In genomic region chr4:76212851-76213414, GRCh38 we compare ENCODE assay signal across 8 cellular contexts. TPM values are rescaled to one million over a fixed set of nuclear protein-coding genes. Genes with fewer than 3 reads are reported as not detected.
DNase-seq lines count a peak whose midpoint lies in the region; ATAC-seq and TF ChIP-seq lines count a peak whose summit lies in the region.

No MANE protein-coding gene starts in this region.

- H3K27me3 ChIP-seq in CD4-positive, CD25-positive, alpha-beta regulatory T cell (ENCODE audit: control insufficient read depth, insufficient read depth, low read length), result no peaks in the 10 kb centered on the region
- no peaks in the 10 kb centered on the region for H3K27me3 ChIP-seq in mucosa of stomach (ENCODE audit: control insufficient read depth, insufficient read depth, low read length)
- no peaks in the 10 kb centered on the region for H3K27me3 ChIP-seq in tibial artery

- no peaks in the 10 kb centered on the region for H3K36me3 Mint-ChIP-seq in CD4-positive, CD25-positive, alpha-beta regulatory T cell
- no peaks in the 10 kb centered on the region for H3K36me3 Mint-ChIP-seq in activated CD4-positive, alpha-beta T cell treated with anti-CD3 and anti-CD28 coated beads for 36 hours (ENCODE audit: low read depth)
- peaks cover 13% of the 10 kb centered on the region for H3K36me3 Mint-ChIP-seq in effector memory CD8-positive, alpha-beta T cell (ENCODE audit: insufficient read depth)

- no peaks in the 10 kb centered on the region for H3K36me3 ChIP-seq in CD4-positive, CD25-positive, alpha-beta regulatory T cell (ENCODE audit: control insufficient read depth, insufficient read depth, low read length)
- H3K36me3 ChIP-seq in mucosa of stomach (ENCODE audit: control insufficient read depth, insufficient read depth, low read length), result no peaks in the 10 kb centered on the region
- H3K36me3 ChIP-seq in tibial artery, result no peaks in the 10 kb centered on the region

- peak overlapping the region; percentile 77 for H3K9ac ChIP-seq in mucosa of stomach (ENCODE audit: low read length)

- peak overlapping the region; percentile 84 for H3K27ac ChIP-seq in CD4-positive, CD25-positive, alpha-beta regulatory T cell (ENCODE audit: insufficient read depth, low read length, poor library complexity, severe bottlenecking)
- peak overlapping the region; percentile 98 to 99 for H3K27ac ChIP-seq in tibial artery

- H3K27ac Mint-ChIP-seq in CD4-positive, CD25-positive, alpha-beta regulatory T cell, result peak overlapping the region; percentile 89 to 97 (median 96)
- peak overlapping the region; percentile 32 for H3K27ac Mint-ChIP-seq in activated CD4-positive, alpha-beta T cell treated with anti-CD3 and anti-CD28 coated beads for 36 hours
- H3K27ac Mint-ChIP-seq in effector memory CD8-positive, alpha-beta T cell, result peak overlapping the region; percentile 85 to 94

- peak; percentile 32 to 62 (median 57) for DNase-seq in CD4-positive, CD25-positive, alpha-beta regulatory T cell
- peak; percentile 62 for DNase-seq in activated CD4-positive, alpha-beta T cell treated with anti-CD3 and anti-CD28 coated beads for 36 hours
- DNase-seq in effector memory CD8-positive, alpha-beta T cell, result peak; percentile 31 to 41 (median 33)
- DNase-seq in tibial artery, result no peak

- H3K4me3 Mint-ChIP-seq in CD4-positive, CD25-positive, alpha-beta regulatory T cell, result peak overlapping the region; percentile 90 to 94 (median 92)
- peak overlapping the region; percentile 71 for H3K4me3 Mint-ChIP-seq in activated CD4-positive, alpha-beta T cell treated with anti-CD3 and anti-CD28 coated beads for 36 hours
- peak overlapping the region; percentile 78 to 90 for H3K4me3 Mint-ChIP-seq in effector memory CD8-positive, alpha-beta T cell

- CTCF ChIA-PET in activated CD4-positive, alpha-beta T cell treated with anti-CD3 and anti-CD28 coated beads for 36 hours (lab: Charles Lee), result interaction anchor here (0.6 to 0.9 kb wide), 2 partner anchors 13 to 25 kb away, joined by 3 to 4 read pairs; no protein-coding TSS in a partner anchor

- H3K9me3 ChIP-seq in CD4-positive, CD25-positive, alpha-beta regulatory T cell (ENCODE audit: control insufficient read depth in 2 of 2, low read length in 2 of 2), result no peaks in the 10 kb centered on the region
- H3K9me3 ChIP-seq in mucosa of stomach (ENCODE audit: control insufficient read depth, low read length) (no peaks in the 10 kb centered on the region), tibial artery (no peaks in the 10 kb centered on the region)

- no peak for TF ChIP-seq CTCF in tibial artery (IDR thresholded peaks at IDR 0.05)

- peaks cover 20% of the 10 kb centered on the region for H3K4me1 ChIP-seq in CD4-positive, CD25-positive, alpha-beta regulatory T cell (ENCODE audit: control insufficient read depth, insufficient read depth, low read length, poor library complexity, severe bottlenecking)
- peaks cover 57% of the 10 kb centered on the region for H3K4me1 ChIP-seq in mucosa of stomach (ENCODE audit: control insufficient read depth, insufficient read depth, low read length)
- H3K4me1 ChIP-seq in tibial artery, result peaks cover 0 to 65% (median 51%) of the 10 kb centered on the region in 4 donors

- no peaks in the 10 kb centered on the region for H3K9me3 Mint-ChIP-seq in CD4-positive, CD25-positive, alpha-beta regulatory T cell
- H3K9me3 Mint-ChIP-seq in activated CD4-positive, alpha-beta T cell treated with anti-CD3 and anti-CD28 coated beads for 36 hours (ENCODE audit: low read depth), result no peaks in the 10 kb centered on the region
- H3K9me3 Mint-ChIP-seq in effector memory CD8-positive, alpha-beta T cell, result no peaks in the 10 kb centered on the region

- H3K27me3 Mint-ChIP-seq in CD4-positive, CD25-positive, alpha-beta regulatory T cell, result no peaks in the 10 kb centered on the region
- H3K27me3 Mint-ChIP-seq in activated CD4-positive, alpha-beta T cell treated with anti-CD3 and anti-CD28 coated beads for 36 hours, result no peaks in the 10 kb centered on the region
- H3K27me3 Mint-ChIP-seq in effector memory CD8-positive, alpha-beta T cell, result no peaks in the 10 kb centered on the region

- peak; percentile 5 to 11 for ATAC-seq in CD4-positive, CD25-positive, alpha-beta regulatory T cell (ENCODE audit: low read depth in 2 of 2)
- peak; percentile 1 for ATAC-seq in HG03354 (IDR thresholded peaks at IDR 0.05; ENCODE audit: poor library complexity, severe bottlenecking, unreplicated experiment)
- ATAC-seq in activated CD4-positive, alpha-beta T cell treated with anti-CD3 and anti-CD28 coated beads for 36 hours, result peak; percentile 17
- ATAC-seq in effector memory CD8-positive, alpha-beta T cell (replicated peaks), result peak; percentile 23
- no peak for ATAC-seq in HG02588 (IDR thresholded peaks at IDR 0.05; ENCODE audit: unreplicated experiment)
- no peak for ATAC-seq in HG03432 (IDR thresholded peaks at IDR 0.05; ENCODE audit: unreplicated experiment)

- peaks cover 19 to 61% (median 45%) of the 10 kb centered on the region in 4 donors for H3K4me1 Mint-ChIP-seq in CD4-positive, CD25-positive, alpha-beta regulatory T cell
- peaks cover 38% of the 10 kb centered on the region for H3K4me1 Mint-ChIP-seq in activated CD4-positive, alpha-beta T cell treated with anti-CD3 and anti-CD28 coated beads for 36 hours
- H3K4me1 Mint-ChIP-seq in effector memory CD8-positive, alpha-beta T cell (ENCODE audit: low read depth in 2 of 2), result peaks cover 39 to 50% of the 10 kb centered on the region in 2 donors

- POLR2A ChIA-PET in activated CD4-positive, alpha-beta T cell treated with anti-CD3 and anti-CD28 coated beads for 36 hours (lab: Charles Lee), result no interaction called here

- intact Hi-C loops in activated CD4-positive, alpha-beta T cell treated with anti-CD3 and anti-CD28 coated beads for 36 hours (cut with DNase I, micrococcal nuclease), result loop anchor here (1.0 to 10.0 kb wide), 6 partner anchors 65 to 942 kb away; partner anchors contain the start of genes NUP54 (in 2 of the 2), CCNG2 (in 1 of the 2), CCNI (in 1 of the 2) and STBD1 (in 1 of the 2)
- intact Hi-C loops in tibial artery (cut with DNase I; ENCODE audit: low total_unique reads), result loop anchor here (2.0 kb wide), 2 partner anchors 66 to 94 kb away; partner anchors contain the start of gene STBD1

- H3K4me3 ChIP-seq in CD4-positive, CD25-positive, alpha-beta regulatory T cell (ENCODE audit: low read depth, low read length), result peak overlapping the region; percentile 87
- H3K4me3 ChIP-seq in mucosa of stomach (ENCODE audit: low read length) (peak overlapping the region; percentile 37), tibial artery (peak overlapping the region; percentile 88 to 89)

RNA-seq across cellular contexts. Expression of gene SCARB2, which starts 0.7 kb away (rescaled TPM):
- 21.2 TPM for total RNA-seq in CD4-positive, CD25-positive, alpha-beta regulatory T cell
- polyA plus RNA-seq in CD4-positive, CD25-positive, alpha-beta regulatory T cell, result 10 to 100 TPM in 2 of 4 donors, 1 to 10 TPM in 2; 8.0 to 14.3 (median 9.3) TPM
- 1 to 10 TPM; 3.3 to 4.6 TPM for total RNA-seq in activated CD4-positive, alpha-beta T cell treated with anti-CD3 and anti-CD28 coated beads for 36 hours

RNA-seq across cellular contexts. Expression of gene FAM47E, which starts 38.6 kb away (rescaled TPM):
- total RNA-seq in CD4-positive, CD25-positive, alpha-beta regulatory T cell, result 1.0 TPM
- under 1 TPM in 1 of 4 donors, not detected in 3; 0.57 TPM for polyA plus RNA-seq in CD4-positive, CD25-positive, alpha-beta regulatory T cell
- total RNA-seq in activated CD4-positive, alpha-beta T cell treated with anti-CD3 and anti-CD28 coated beads for 36 hours, result not detected

Comparison
In these comparisons a context has a peak if more than half of its experiments do, and no peak if none do; other contexts are left out.
1. ATAC-seq: peak in CD4-positive, CD25-positive, alpha-beta regulatory T cell (2 of 2), HG03354 (single experiment), activated CD4-positive, alpha-beta T cell treated with anti-CD3 and anti-CD28 coated beads for 36 hours (single experiment) and effector memory CD8-positive, alpha-beta T cell (single experiment); none in HG02588 (single experiment) and HG03432 (single experiment).
2. DNase-seq: peak in CD4-positive, CD25-positive, alpha-beta regulatory T cell (3 of 3), activated CD4-positive, alpha-beta T cell treated with anti-CD3 and anti-CD28 coated beads for 36 hours (single experiment) and effector memory CD8-positive, alpha-beta T cell (3 of 3); none in tibial artery (0 of 2).
3. H3K4me3 ChIP-seq: peak in every context shown above with its lines; median percentile 88 in tibial artery; 87 in CD4-positive, CD25-positive, alpha-beta regulatory T cell; 37 in mucosa of stomach.
4. H3K27ac Mint-ChIP-seq: peak in every context shown above with its lines; median percentile 96 in CD4-positive, CD25-positive, alpha-beta regulatory T cell; 90 in effector memory CD8-positive, alpha-beta T cell; 32 in activated CD4-positive, alpha-beta T cell treated with anti-CD3 and anti-CD28 coated beads for 36 hours.
5. Peak in every context shown above with its lines, with median percentiles within 50 percentile points of each other: H3K4me3 Mint-ChIP-seq.